In genomic region chr14:68941820-68942219, GRCh38 we compare ENCODE assay signal across 8 cellular contexts. TPM values are rescaled to one million over a fixed set of nuclear protein-coding genes. Genes with fewer than 3 reads are reported as not detected.
DNase-seq lines count a peak whose midpoint lies in the region; ATAC-seq lines count a peak whose summit lies in the region.

No MANE protein-coding gene starts in this region.

- peak; percentile 50 for DNase-seq in 8988T
- DNase-seq in HT-29 (ENCODE audit: low spot score): peak; percentile 53
- DNase-seq in cerebellar cortex (ENCODE audit: low spot score): peak; percentile 36
- DNase-seq in kidney glomerular epithelial cell (lab: John Stamatoyannopoulos, UW): peak; percentile 86
- no peak for DNase-seq in activated CD8-positive, alpha-beta memory T cell treated with anti-CD3 and anti-CD28 coated beads for 24 hours

- ATAC-seq in GM21526 (IDR thresholded peaks at IDR 0.05; ENCODE audit: low FRiP score, unreplicated experiment): no peak
- ATAC-seq in GM18861 (IDR thresholded peaks at IDR 0.05; ENCODE audit: unreplicated experiment): no peak
- ATAC-seq in GM21447 (IDR thresholded peaks at IDR 0.05; ENCODE audit: unreplicated experiment): no peak

RNA-seq across cellular contexts. Expression of gene ACTN1, which starts 37.3 kb away (rescaled TPM):
- total RNA-seq in HT-29 (2014; rRNA removed; shearing (Covaris generic)): 104 and 115 TPM in 2 replicates
